In the genomic region with DNA sequence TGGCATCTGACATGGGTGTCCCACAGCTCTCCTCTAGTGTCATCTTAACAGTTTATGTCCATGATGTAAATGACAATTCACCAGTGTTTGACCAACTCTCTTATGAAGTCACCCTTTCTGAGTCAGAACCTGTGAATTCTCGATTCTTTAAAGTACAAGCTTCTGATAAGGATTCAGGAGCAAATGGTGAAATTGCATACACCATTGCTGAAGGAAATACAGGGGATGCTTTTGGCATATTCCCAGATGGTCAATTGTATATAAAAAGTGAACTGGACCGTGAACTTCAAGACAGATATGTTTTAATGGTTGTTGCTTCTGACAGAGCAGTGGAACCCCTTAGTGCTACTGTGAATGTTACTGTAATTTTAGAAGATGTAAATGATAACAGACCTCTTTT, we compare ENCODE assay signal across 1 cellular context.
TF ChIP-seq lines count a peak whose summit lies in the region.

No MANE protein-coding gene starts in this region.

TF ChIP-seq in IMR-90, 13 proteins besides CTCF, POLR2A, EP300 and RAD21 (continued from another document):
- TF ChIP-seq, protein P1, sequence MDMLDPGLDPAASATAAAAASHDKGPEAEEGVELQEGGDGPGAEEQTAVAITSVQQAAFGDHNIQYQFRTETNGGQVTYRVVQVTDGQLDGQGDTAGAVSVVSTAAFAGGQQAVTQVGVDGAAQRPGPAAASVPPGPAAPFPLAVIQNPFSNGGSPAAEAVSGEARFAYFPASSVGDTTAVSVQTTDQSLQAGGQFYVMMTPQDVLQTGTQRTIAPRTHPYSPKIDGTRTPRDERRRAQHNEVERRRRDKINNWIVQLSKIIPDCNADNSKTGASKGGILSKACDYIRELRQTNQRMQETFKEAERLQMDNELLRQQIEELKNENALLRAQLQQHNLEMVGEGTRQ (IDR thresholded peaks at IDR 0.05; ENCODE audit: low read depth, low read length): no peak
- TF ChIP-seq MXI1 (IDR thresholded peaks at IDR 0.05; ENCODE audit: borderline replicate concordance, low read depth, low read length): no peak
- TF ChIP-seq CEBPB (IDR thresholded peaks at IDR 0.05; ENCODE audit: low read depth, low read length): no peak
- TF ChIP-seq SMC3 (IDR thresholded peaks at IDR 0.05; ENCODE audit: low read depth, low read length): no peak
- no peak for TF ChIP-seq RFX5 (IDR thresholded peaks at IDR 0.05; ENCODE audit: low read depth, low read length)
- no peak for TF ChIP-seq BHLHE40 (IDR thresholded peaks at IDR 0.05; ENCODE audit: low read depth, low read length)
